ENCODE assay signal across 1 cellular context in genomic region chr19:40751065-40751923, GRCh38.
TF ChIP-seq lines count a peak whose summit lies in the region.

TSS of gene SNRPA (plus strand) at chr19:40751203. CDS start at chr19:40751409, 206 bp downstream.

TF ChIP-seq in HEK293, 187 proteins besides CTCF, POLR2A, EP300 and RAD21 (continued from another document):
- TF ChIP-seq AEBP2 (tag by site-specific recombination; IDR thresholded peaks at IDR 0.05; ENCODE audit: borderline replicate concordance): no peak
- no peak for TF ChIP-seq ZBTB17 (tag by site-specific recombination; IDR thresholded peaks at IDR 0.05)
- no peak for TF ChIP-seq HOXC10 (CRISPR knock-in tag; IDR thresholded peaks at IDR 0.05)
- TF ChIP-seq ZNF146 (tag by site-specific recombination; IDR thresholded peaks at IDR 0.05): no peak
- TF ChIP-seq ZNF777 (tag by site-specific recombination; IDR thresholded peaks at IDR 0.05; ENCODE audit: borderline replicate concordance): no peak
- TF ChIP-seq RBAK (tag by site-specific recombination; IDR thresholded peaks at IDR 0.05): no peak
- peak; percentile 78 for TF ChIP-seq ZBTB11 (tag by site-specific recombination; conservative IDR thresholded peaks at IDR 0.05; ENCODE audit: low read depth)
- TF ChIP-seq ZNF555 (tag by site-specific recombination; conservative IDR thresholded peaks at IDR 0.05): no peak
- TF ChIP-seq GLIS1 (tag by site-specific recombination; IDR thresholded peaks at IDR 0.05): no peak
- TF ChIP-seq ZNF24 (tag by site-specific recombination; IDR thresholded peaks at IDR 0.05): peak; percentile 4; the same call in 1 of the 2 replicates
- TF ChIP-seq SCRT1 (tag by site-specific recombination; IDR thresholded peaks at IDR 0.05; ENCODE audit: borderline replicate concordance): no peak
